Comparison of ENCODE assay signal across 8 cellular contexts in genomic region chr4:107823870-107824366, GRCh38. TPM values are rescaled to one million over a fixed set of nuclear protein-coding genes. Genes with fewer than 3 reads are reported as not detected.
DNase-seq lines count a peak whose midpoint lies in the region; ATAC-seq and TF ChIP-seq lines count a peak whose summit lies in the region.

No MANE protein-coding gene starts in this region.

- H3K4me1 ChIP-seq in HAP-1 (peaks cover 30% of the 10 kb centered on the region), hepatocyte (ENCODE audit: insufficient read depth) (peaks cover 15% of the 10 kb centered on the region)

- H3K4me1 Mint-ChIP-seq in stimulated activated naive CD8-positive, alpha-beta T cell treated with anti-CD3 and anti-CD28 coated beads, Interleukin-15, amount 100 ng/mL, for 72 hours: peaks cover 15% of the 10 kb centered on the region

- H3K4me3 ChIP-seq in HAP-1 (peak overlapping the region; percentile 56), WERI-Rb-1 (ENCODE audit: low read depth, low read length) (peak overlapping the region; percentile 92), hepatocyte (peak overlapping the region; percentile 46), skeletal muscle cell (ENCODE audit: low read depth, low read length) (peak overlapping the region; percentile 75)

- 21% methylated on average over 12 of the region's 12 CpGs for WGBS in hepatocyte (ENCODE audit: low lambda C conversion rate, missing lambda C conversion rate)

- H3K4me2 ChIP-seq in hepatocyte: peak overlapping the region; percentile 87

- H3K9me3 ChIP-seq in HAP-1 (no peaks in the 10 kb centered on the region), WERI-Rb-1 (ENCODE audit: severe bottlenecking) (no peaks in the 10 kb centered on the region), hepatocyte (ENCODE audit: low read depth) (no peaks in the 10 kb centered on the region)

- peaks cover 19% of the 10 kb centered on the region for H3K79me2 ChIP-seq in hepatocyte

- H3K36me3 ChIP-seq in HAP-1 (replicated peaks) (no peaks in the 10 kb centered on the region), WERI-Rb-1 (no peaks in the 10 kb centered on the region), hepatocyte (replicated peaks; ENCODE audit: insufficient read depth, low read depth) (no peaks in the 10 kb centered on the region)

- no peak for ATAC-seq in HG03354 (IDR thresholded peaks at IDR 0.05; ENCODE audit: poor library complexity, severe bottlenecking, unreplicated experiment)
- no peak for ATAC-seq in HG02852 (IDR thresholded peaks at IDR 0.05; ENCODE audit: unreplicated experiment)
- ATAC-seq in stimulated activated naive CD8-positive, alpha-beta T cell treated with anti-CD3 and anti-CD28 coated beads, Interleukin-15, amount 100 ng/mL, for 72 hours: no peak

- in situ Hi-C loops in HAP-1 (cut with MboI; ENCODE audit: low sequenced_read_pairs): no loop called here

- peak overlapping the region; percentile 91 for H2AFZ ChIP-seq in hepatocyte

- no peaks in the 10 kb centered on the region for H3K9me2 ChIP-seq in hepatocyte (replicated peaks; ENCODE audit: insufficient read depth)

- no peaks in the 10 kb centered on the region for H3K9me3 Mint-ChIP-seq in stimulated activated naive CD8-positive, alpha-beta T cell treated with anti-CD3 and anti-CD28 coated beads, Interleukin-15, amount 100 ng/mL, for 72 hours

- H3K27ac ChIP-seq in WERI-Rb-1: no peak overlapping the region
- peak overlapping the region; percentile 99 for H3K27ac ChIP-seq in hepatocyte

- H3K27me3 ChIP-seq in HAP-1 (ENCODE audit: low read depth): no peaks in the 10 kb centered on the region
- no peaks in the 10 kb centered on the region for H3K27me3 ChIP-seq in WERI-Rb-1 (ENCODE audit: insufficient read depth, low read depth, severe bottlenecking)
- H3K27me3 ChIP-seq in hepatocyte: no peaks in the 10 kb centered on the region

- peak; percentile 18 to 46 for DNase-seq in HAP-1 (ENCODE audit: low spot score in 2 of 2)
- DNase-seq in WERI-Rb-1: no peak
- no peak for DNase-seq in hepatocyte (ENCODE audit: low spot score)
- DNase-seq in skeletal muscle cell (ENCODE audit: low read depth): no peak
- DNase-seq in stimulated activated naive CD8-positive, alpha-beta T cell treated with anti-CD3 and anti-CD28 coated beads, Interleukin-15, amount 100 ng/mL, for 72 hours: no peak
- no peak for DNase-seq in hepatic stellate cell (ENCODE audit: low spot score)

- H3K4me3 Mint-ChIP-seq in stimulated activated naive CD8-positive, alpha-beta T cell treated with anti-CD3 and anti-CD28 coated beads, Interleukin-15, amount 100 ng/mL, for 72 hours: peak overlapping the region in 1 of 2 donors; percentile 89

- TF ChIP-seq CTCF in WERI-Rb-1 (IDR thresholded peaks at IDR 0.05; ENCODE audit: low read depth, low read length) (no peak), hepatocyte (IDR thresholded peaks at IDR 0.05; ENCODE audit: poor library complexity) (no peak)

- H4K20me1 ChIP-seq in hepatocyte (ENCODE audit: insufficient read depth, poor library complexity, severe bottlenecking): no peaks in the 10 kb centered on the region

- H3K27me3 Mint-ChIP-seq in stimulated activated naive CD8-positive, alpha-beta T cell treated with anti-CD3 and anti-CD28 coated beads, Interleukin-15, amount 100 ng/mL, for 72 hours: peaks cover 64% of the 10 kb centered on the region

- H3K27ac Mint-ChIP-seq in stimulated activated naive CD8-positive, alpha-beta T cell treated with anti-CD3 and anti-CD28 coated beads, Interleukin-15, amount 100 ng/mL, for 72 hours: no peak overlapping the region

RNA-seq across cellular contexts. Expression of gene SGMS2, which starts 0.8 kb away (rescaled TPM):
- total RNA-seq in hepatocyte: 68.9 and 75.7 TPM in 2 replicates
- polyA plus RNA-seq in hepatocyte: 28.7 and 33.1 TPM in 2 replicates

Comparison
In these comparisons a context has a peak if more than half of its experiments do, and no peak if none do; other contexts are left out.
1. DNase-seq: peak in HAP-1 (2 of 2); none in WERI-Rb-1 (single experiment), hepatocyte (single experiment), skeletal muscle cell (single experiment), stimulated activated naive CD8-positive, alpha-beta T cell treated with anti-CD3 and anti-CD28 coated beads, Interleukin-15, amount 100 ng/mL, for 72 hours (0 of 2) and hepatic stellate cell (single experiment).
2. Peak in every context shown above with its lines, with median percentiles within 50 percentile points of each other: H3K4me3 ChIP-seq.